25 cellular contexts compared by ENCODE assay signal in the genomic region with DNA sequence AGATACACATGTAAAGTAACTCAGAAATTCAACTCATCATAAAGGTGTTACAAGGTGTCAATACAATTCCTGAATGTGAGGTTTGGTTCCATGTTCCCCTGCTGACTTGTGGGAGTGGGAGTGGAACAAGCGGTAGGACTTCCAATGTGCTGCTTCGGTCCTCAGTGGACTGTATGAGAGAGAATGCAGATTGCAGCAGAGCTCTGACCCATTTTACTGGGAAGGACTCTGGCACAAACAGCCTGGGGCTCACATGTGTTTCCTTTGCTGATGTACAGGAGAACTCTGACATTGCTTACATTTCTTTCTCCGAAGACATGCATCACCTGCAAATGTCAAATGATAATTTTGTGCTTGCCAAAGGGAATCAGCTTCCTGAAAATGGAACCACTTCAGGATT.
DNase-seq lines count a peak whose midpoint lies in the region; ATAC-seq and TF ChIP-seq lines count a peak whose summit lies in the region.
"Had no signal": no experiment of that assay in that cellular context is flagged by ENCODE, and none has a peak within 500 bp of the region (broad histone marks: within the 10 kb centered on the region; RNA-seq: fewer than 3 reads in every experiment).

No MANE protein-coding gene starts in this region.

- in situ Hi-C loops in G401 (cut with HindIII; ENCODE audit: low sequenced_read_pairs), result no loop called here

- WGBS in psoas muscle, 3 donors, result 64 to 86% (median 69%) methylated on average over 3 of the region's 3 CpGs

- H3K27me3 ChIP-seq in psoas muscle (ENCODE audit: insufficient read depth in 3 of 3, low read length in 2 of 3), result no peaks in the 10 kb centered on the region
- H3K27me3 ChIP-seq: BLaER1 treated with 17β-estradiol and CSF1 and Interleukin-3, amounts not matched to agents 10 nM and 100 nM had no signal

- H3K36me3 Mint-ChIP-seq in activated T-cell treated with anti-CD3 and anti-CD28 coated beads, Interleukin-2, amount 50 U/mL, for 72 hours (ENCODE audit: insufficient read depth in 2 of 2), result no peaks in the 10 kb centered on the region
- H3K36me3 Mint-ChIP-seq in activated T-cell treated with anti-CD3 and anti-CD28 coated beads, Interleukin-2, amount 50 U/mL, for 24 hours (ENCODE audit: low read depth), result no peaks in the 10 kb centered on the region
- H3K36me3 Mint-ChIP-seq: CD8-positive, alpha-beta T cell had no signal

- DNase-seq in G401 (ENCODE audit: low spot score) (peak; percentile 89), cerebellar cortex (ENCODE audit: low spot score) (peak; percentile 86), cerebellum (ENCODE audit: low spot score) (peak; percentile 49), psoas muscle (no peak), DMS 273 (lab: John Stamatoyannopoulos, UW; ENCODE audit: unreplicated experiment) (no peak)
- no peak for DNase-seq in activated T-cell treated with anti-CD3 and anti-CD28 coated beads, Interleukin-2, amount 50 U/mL, for 72 hours
- DNase-seq in activated T-cell treated with anti-CD3 and anti-CD28 coated beads, Interleukin-2, amount 50 U/mL, for 24 hours, result no peak
- DNase-seq: AML-193; Caco-2; Calu3; CD4-positive, alpha-beta T cell; CD8-positive, alpha-beta T cell; DMS 273 treated with DMSO at 0.1 percent for 48 hours; DMS153; DMS53; DMS79; DND-41; EL; GF-D8 had no signal

- H3K4me1 Mint-ChIP-seq in activated T-cell treated with anti-CD3 and anti-CD28 coated beads, Interleukin-2, amount 50 U/mL, for 72 hours (ENCODE audit: low read depth), result no peaks in the 10 kb centered on the region
- no peaks in the 10 kb centered on the region for H3K4me1 Mint-ChIP-seq in activated T-cell treated with anti-CD3 and anti-CD28 coated beads, Interleukin-2, amount 50 U/mL, for 24 hours (ENCODE audit: low read depth)
- H3K4me1 Mint-ChIP-seq: B cell had no signal

- H3K4me3 ChIP-seq in psoas muscle, result no peak overlapping the region
- H3K4me3 ChIP-seq: A549; BLaER1 treated with 17β-estradiol and CSF1 and Interleukin-3, amounts not matched to agents 10 nM and 100 nM had no signal

- ATAC-seq in psoas muscle, result peak in 3 of 4 donors; percentile 81 to 87 (median 87)
- ATAC-seq in activated T-cell treated with anti-CD3 and anti-CD28 coated beads, Interleukin-2, amount 50 U/mL, for 72 hours (replicated peaks in 1 of 2), result no peak
- ATAC-seq in GM18870 (IDR thresholded peaks at IDR 0.05; ENCODE audit: unreplicated experiment), result no peak
- ATAC-seq: A549; CD8-positive, alpha-beta T cell had no signal

- H3K9me3 Mint-ChIP-seq in activated T-cell treated with anti-CD3 and anti-CD28 coated beads, Interleukin-2, amount 50 U/mL, for 72 hours, result no peaks in the 10 kb centered on the region
- H3K9me3 Mint-ChIP-seq in activated T-cell treated with anti-CD3 and anti-CD28 coated beads, Interleukin-2, amount 50 U/mL, for 24 hours, result no peaks in the 10 kb centered on the region
- H3K9me3 Mint-ChIP-seq: CD4-positive, alpha-beta T cell; CD8-positive, alpha-beta T cell had no signal

- no peak overlapping the region for H3K27ac ChIP-seq in psoas muscle
- H3K27ac ChIP-seq: 22Rv1; A549; BLaER1 treated with 17β-estradiol and CSF1 and Interleukin-3, amounts not matched to agents 10 nM and 100 nM; C4-2B had no signal

- no peaks in the 10 kb centered on the region for H3K36me3 ChIP-seq in psoas muscle (ENCODE audit: insufficient read depth in 1 of 2, low read depth in 1 of 2)
- H3K36me3 ChIP-seq: BLaER1 treated with 17β-estradiol and CSF1 and Interleukin-3, amounts not matched to agents 10 nM and 100 nM had no signal

- no peak overlapping the region for H3K27ac Mint-ChIP-seq in activated T-cell treated with anti-CD3 and anti-CD28 coated beads, Interleukin-2, amount 50 U/mL, for 72 hours
- H3K27ac Mint-ChIP-seq in activated T-cell treated with anti-CD3 and anti-CD28 coated beads, Interleukin-2, amount 50 U/mL, for 24 hours, result no peak overlapping the region
- H3K27ac Mint-ChIP-seq: B cell; CD4-positive, alpha-beta T cell; CD8-positive, alpha-beta T cell had no signal

- H3K9me3 ChIP-seq in psoas muscle, result no peaks in the 10 kb centered on the region
- H3K9me3 ChIP-seq: A549; BLaER1 treated with 17β-estradiol and CSF1 and Interleukin-3, amounts not matched to agents 10 nM and 100 nM; Caco-2 had no signal

- H3K27me3 Mint-ChIP-seq in activated T-cell treated with anti-CD3 and anti-CD28 coated beads, Interleukin-2, amount 50 U/mL, for 72 hours (ENCODE audit: low read depth), result peaks cover 5% of the 10 kb centered on the region
- H3K27me3 Mint-ChIP-seq in activated T-cell treated with anti-CD3 and anti-CD28 coated beads, Interleukin-2, amount 50 U/mL, for 24 hours, result peaks cover 7% of the 10 kb centered on the region
- H3K27me3 Mint-ChIP-seq: B cell had no signal

- TF ChIP-seq CTCF in psoas muscle (IDR thresholded peaks at IDR 0.05), result no peak

- intact Hi-C loops in psoas muscle (cut with DNase I), result no loop called here

- H3K4me1 ChIP-seq in psoas muscle, result no peaks in the 10 kb centered on the region
- H3K4me1 ChIP-seq: A549; BLaER1 treated with 17β-estradiol and CSF1 and Interleukin-3, amounts not matched to agents 10 nM and 100 nM; Caco-2 had no signal

- H3K4me3 Mint-ChIP-seq in activated T-cell treated with anti-CD3 and anti-CD28 coated beads, Interleukin-2, amount 50 U/mL, for 72 hours, result no peak overlapping the region
- H3K4me3 Mint-ChIP-seq in activated T-cell treated with anti-CD3 and anti-CD28 coated beads, Interleukin-2, amount 50 U/mL, for 24 hours, result no peak overlapping the region
- H3K4me3 Mint-ChIP-seq: B cell; CD4-positive, alpha-beta T cell; CD8-positive, alpha-beta T cell had no signal

Comparison
In these comparisons a context has a peak if more than half of its experiments do, and no peak if none do; other contexts are left out.
1. DNase-seq: peak in G401 (single experiment), cerebellar cortex (single experiment) and cerebellum (single experiment); none in psoas muscle (0 of 2), DMS 273 (single experiment), activated T-cell treated with anti-CD3 and anti-CD28 coated beads, Interleukin-2, amount 50 U/mL, for 72 hours (0 of 2) and activated T-cell treated with anti-CD3 and anti-CD28 coated beads, Interleukin-2, amount 50 U/mL, for 24 hours (single experiment).
2. ATAC-seq: peak in psoas muscle (3 of 4); none in activated T-cell treated with anti-CD3 and anti-CD28 coated beads, Interleukin-2, amount 50 U/mL, for 72 hours (0 of 2) and GM18870 (single experiment).